Comparison of ENCODE assay signal across 1 cellular context in genomic region chr12:60714141-60714900, GRCh38.
TF ChIP-seq lines count a peak whose summit lies in the region.

No MANE protein-coding gene starts in this region.

TF ChIP-seq in K562, 482 proteins besides CTCF, POLR2A, EP300 and RAD21 (continued from another document):
- TF ChIP-seq ATF3 (IDR thresholded peaks at IDR 0.05) (peak; percentile 14; the same call in 1 of the 2 replicates), ATF3 (CRISPR knock-in tag; conservative IDR thresholded peaks at IDR 0.05) (no peak), CEBPB (tag; IDR thresholded peaks at IDR 0.05) (no peak)
- TF ChIP-seq, protein P1, sequence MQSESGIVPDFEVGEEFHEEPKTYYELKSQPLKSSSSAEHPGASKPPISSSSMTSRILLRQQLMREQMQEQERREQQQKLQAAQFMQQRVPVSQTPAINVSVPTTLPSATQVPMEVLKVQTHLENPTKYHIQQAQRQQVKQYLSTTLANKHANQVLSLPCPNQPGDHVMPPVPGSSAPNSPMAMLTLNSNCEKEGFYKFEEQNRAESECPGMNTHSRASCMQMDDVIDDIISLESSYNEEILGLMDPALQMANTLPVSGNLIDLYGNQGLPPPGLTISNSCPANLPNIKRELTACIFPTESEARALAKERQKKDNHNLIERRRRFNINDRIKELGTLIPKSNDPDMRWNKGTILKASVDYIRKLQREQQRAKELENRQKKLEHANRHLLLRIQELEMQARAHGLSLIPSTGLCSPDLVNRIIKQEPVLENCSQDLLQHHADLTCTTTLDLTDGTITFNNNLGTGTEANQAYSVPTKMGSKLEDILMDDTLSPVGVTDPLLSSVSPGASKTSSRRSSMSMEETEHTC (IDR thresholded peaks at IDR 0.05): no peak
TF ChIP-seq in K562: peak in this region for 1.
